ENCODE assay signal across 8 cellular contexts in genomic region chr19:43754562-43755255, GRCh38. TPM values are rescaled to one million over a fixed set of nuclear protein-coding genes. Genes with fewer than 3 reads are reported as not detected.
A peak's percentile ranks its signal among the peaks of the same experiment; 100 is the strongest.
DNase-seq lines count a peak whose midpoint lies in the region; ATAC-seq and TF ChIP-seq lines count a peak whose summit lies in the region.

Gene SMG9, minus strand, starts transcription at chr19:43754962. Its CDS starts 4,221 bp downstream, at chr19:43750741.

- intact Hi-C loops in activated T-helper 1 cell treated with anti-CD3 and anti-CD28 coated beads, Interleukin-12 subunit alpha, Interleukin-12 subunit beta, Interleukin-2, Interleukin-4 antibody, amounts not matched to agents 30 ng/mL and 10 ng/mL and 1 ng/mL, durations not matched to agents 14 hours and 24 hours and 36 hours (cut with micrococcal nuclease) = loop anchor here (1.0 to 2.0 kb wide), 11 partner anchors 9 to 993 kb away; partner anchors contain the start of genes IRGQ, ZNF283, ZNF428 and ZNF575

- H3K27me3 Mint-ChIP-seq in GM23338 (ENCODE audit: insufficient read depth, low read depth, poor library complexity) (peaks cover 20% of the 10 kb centered on the region), naive B cell (no peaks in the 10 kb centered on the region)
- peaks cover 2% of the 10 kb centered on the region for H3K27me3 Mint-ChIP-seq in activated T-helper 1 cell treated with anti-CD3 and anti-CD28 coated beads, Interleukin-12 subunit alpha, Interleukin-12 subunit beta, Interleukin-2, Interleukin-4 antibody, amounts not matched to agents 30 ng/mL and 10 ng/mL and 1 ng/mL, durations not matched to agents 14 hours and 24 hours and 36 hours (ENCODE audit: insufficient read depth)

- H4K20me1 ChIP-seq in DOHH2 (ENCODE audit: control insufficient read depth, insufficient read depth, low read depth, low read length) = no peaks in the 10 kb centered on the region
- no peaks in the 10 kb centered on the region; the same call in 1 of the 2 replicates for H4K20me1 ChIP-seq in GM23338 (replicated peaks; ENCODE audit: insufficient read depth)

- H3K36me3 Mint-ChIP-seq in GM23338 (ENCODE audit: low read depth) (peaks cover 29% of the 10 kb centered on the region), naive B cell (peaks cover 7 to 9% of the 10 kb centered on the region in 2 donors)
- peaks cover 46% of the 10 kb centered on the region for H3K36me3 Mint-ChIP-seq in activated T-helper 1 cell treated with anti-CD3 and anti-CD28 coated beads, Interleukin-12 subunit alpha, Interleukin-12 subunit beta, Interleukin-2, Interleukin-4 antibody, amounts not matched to agents 30 ng/mL and 10 ng/mL and 1 ng/mL, durations not matched to agents 14 hours and 24 hours and 36 hours (ENCODE audit: low read depth)
- H3K36me3 Mint-ChIP-seq in stimulated activated effector memory CD8-positive, alpha-beta T cell treated with anti-CD3 and anti-CD28 coated beads, Interleukin-12 subunit alpha, Interleukin-12 subunit beta, amount 100 ng/mL, for 72 hours = peaks cover 63% of the 10 kb centered on the region

- peak; percentile 87 for ATAC-seq in GM23338
- peak; percentile 70 to 74 for ATAC-seq in naive B cell (ENCODE audit: low read depth in 2 of 2)
- ATAC-seq in stimulated activated effector memory CD8-positive, alpha-beta T cell treated with anti-CD3 and anti-CD28 coated beads, Interleukin-12 subunit alpha, Interleukin-12 subunit beta, amount 100 ng/mL, for 72 hours = peak; percentile 84

- H3K4me1 ChIP-seq in DOHH2 (ENCODE audit: control insufficient read depth, low read length) = peaks cover 66% of the 10 kb centered on the region
- peaks cover 6% of the 10 kb centered on the region; the same call in 1 of the 2 replicates for H3K4me1 ChIP-seq in GM23338 (ENCODE audit: insufficient read depth)

- H3K27ac Mint-ChIP-seq in GM23338 = peak within 1 kb of the TSS; percentile 99
- H3K27ac Mint-ChIP-seq in activated T-helper 1 cell treated with anti-CD3 and anti-CD28 coated beads, Interleukin-12 subunit alpha, Interleukin-12 subunit beta, Interleukin-2, Interleukin-4 antibody, amounts not matched to agents 30 ng/mL and 10 ng/mL and 1 ng/mL, durations not matched to agents 14 hours and 24 hours and 36 hours = peak within 1 kb of the TSS; percentile 100
- H3K27ac Mint-ChIP-seq in naive B cell = peak within 1 kb of the TSS; percentile 96 to 99 (median 98)
- peak within 1 kb of the TSS; percentile 99 for H3K27ac Mint-ChIP-seq in stimulated activated effector memory CD8-positive, alpha-beta T cell treated with anti-CD3 and anti-CD28 coated beads, Interleukin-12 subunit alpha, Interleukin-12 subunit beta, amount 100 ng/mL, for 72 hours

- TF ChIP-seq CTCF in DOHH2 (IDR thresholded peaks at IDR 0.05; ENCODE audit: low read depth, low read length, poor library complexity, severe bottlenecking) (no peak), GM23338 (conservative IDR thresholded peaks at IDR 0.05; ENCODE audit: low read depth in 2 of 2) (no peak)

- H3F3A ChIP-seq in DOHH2 (ENCODE audit: control insufficient read depth, insufficient read depth) = peaks cover 41% of the 10 kb centered on the region
- 0 out of 2 replicates have a peak, but pooled peaks cover 6% of the 10 kb centered on the region for H3F3A ChIP-seq in GM23338 (replicated peaks; ENCODE audit: low read depth)

- peaks cover 15% of the 10 kb centered on the region for H3K4me1 Mint-ChIP-seq in GM23338
- peaks cover 57% of the 10 kb centered on the region for H3K4me1 Mint-ChIP-seq in activated T-helper 1 cell treated with anti-CD3 and anti-CD28 coated beads, Interleukin-12 subunit alpha, Interleukin-12 subunit beta, Interleukin-2, Interleukin-4 antibody, amounts not matched to agents 30 ng/mL and 10 ng/mL and 1 ng/mL, durations not matched to agents 14 hours and 24 hours and 36 hours (ENCODE audit: low read depth)
- peaks cover 44 to 71% (median 48%) of the 10 kb centered on the region in 3 donors for H3K4me1 Mint-ChIP-seq in naive B cell
- H3K4me1 Mint-ChIP-seq in stimulated activated effector memory CD8-positive, alpha-beta T cell treated with anti-CD3 and anti-CD28 coated beads, Interleukin-12 subunit alpha, Interleukin-12 subunit beta, amount 100 ng/mL, for 72 hours = peaks cover 86% of the 10 kb centered on the region

- peaks cover 57% of the 10 kb centered on the region for H3K79me2 ChIP-seq in DOHH2 (ENCODE audit: control insufficient read depth, low read length)
- H3K79me2 ChIP-seq in GM23338 (replicated peaks; ENCODE audit: insufficient read depth) = peaks cover 23% of the 10 kb centered on the region

- H3K4me3 ChIP-seq in DOHH2 (ENCODE audit: low read length) (peak within 1 kb of the TSS; percentile 93), GM23338 (peak within 1 kb of the TSS; percentile 90)

- H3K9me3 Mint-ChIP-seq in GM23338 = no peaks in the 10 kb centered on the region; the same call in 2 of the 3 replicates
- H3K9me3 Mint-ChIP-seq in activated T-helper 1 cell treated with anti-CD3 and anti-CD28 coated beads, Interleukin-12 subunit alpha, Interleukin-12 subunit beta, Interleukin-2, Interleukin-4 antibody, amounts not matched to agents 30 ng/mL and 10 ng/mL and 1 ng/mL, durations not matched to agents 14 hours and 24 hours and 36 hours = no peaks in the 10 kb centered on the region
- no peaks in the 10 kb centered on the region for H3K9me3 Mint-ChIP-seq in naive B cell
- H3K9me3 Mint-ChIP-seq in stimulated activated effector memory CD8-positive, alpha-beta T cell treated with anti-CD3 and anti-CD28 coated beads, Interleukin-12 subunit alpha, Interleukin-12 subunit beta, amount 100 ng/mL, for 72 hours = no peaks in the 10 kb centered on the region

- H3K27me3 ChIP-seq in DOHH2 (ENCODE audit: control insufficient read depth, low read length) = no peaks in the 10 kb centered on the region
- no peaks in the 10 kb centered on the region for H3K27me3 ChIP-seq in GM23338 (ENCODE audit: insufficient read depth)

- H3K9me2 ChIP-seq in DOHH2 (replicated peaks; ENCODE audit: control insufficient read depth, low read length) (no peaks in the 10 kb centered on the region), GM23338 (ENCODE audit: insufficient read depth) (no peaks in the 10 kb centered on the region)

- H3K4me2 ChIP-seq in DOHH2 (ENCODE audit: low read length) (peak within 1 kb of the TSS; percentile 95), GM23338 (peak within 1 kb of the TSS; percentile 95)

- H3K4me3 Mint-ChIP-seq in GM23338 = peak within 1 kb of the TSS; percentile 99
- peak within 1 kb of the TSS; percentile 98 for H3K4me3 Mint-ChIP-seq in activated T-helper 1 cell treated with anti-CD3 and anti-CD28 coated beads, Interleukin-12 subunit alpha, Interleukin-12 subunit beta, Interleukin-2, Interleukin-4 antibody, amounts not matched to agents 30 ng/mL and 10 ng/mL and 1 ng/mL, durations not matched to agents 14 hours and 24 hours and 36 hours
- H3K4me3 Mint-ChIP-seq in naive B cell = peak within 1 kb of the TSS; percentile 94 to 99 (median 97)
- peak within 1 kb of the TSS; percentile 98 for H3K4me3 Mint-ChIP-seq in stimulated activated effector memory CD8-positive, alpha-beta T cell treated with anti-CD3 and anti-CD28 coated beads, Interleukin-12 subunit alpha, Interleukin-12 subunit beta, amount 100 ng/mL, for 72 hours

- H3K9me3 ChIP-seq in DOHH2 (ENCODE audit: control insufficient read depth, insufficient read depth, low read length) = no peaks in the 10 kb centered on the region

- H3K36me3 ChIP-seq in DOHH2 (ENCODE audit: control insufficient read depth, low read length) (peaks cover 50% of the 10 kb centered on the region), GM23338 (ENCODE audit: insufficient read depth) (no peaks in the 10 kb centered on the region; the same call in 1 of the 2 replicates)

- H2AFZ ChIP-seq in GM23338 = peak within 1 kb of the TSS; percentile 94

- peak; percentile 97 for DNase-seq in GM23338 (ENCODE audit: low spot score)
- peak; percentile 97 for DNase-seq in LHCN-M2 (ENCODE audit: low read depth)
- DNase-seq in RPMI7951 (ENCODE audit: low read depth) = peak; percentile 97
- DNase-seq in activated T-helper 1 cell treated with anti-CD3 and anti-CD28 coated beads, Interleukin-12 subunit alpha, Interleukin-12 subunit beta, Interleukin-2, Interleukin-4 antibody, amounts not matched to agents 30 ng/mL and 10 ng/mL and 1 ng/mL, durations not matched to agents 14 hours and 24 hours and 36 hours (ENCODE audit: low spot score) = peak; percentile 99
- peak; percentile 96 for DNase-seq in fibroblast of gingiva (ENCODE audit: low read depth)
- peak; percentile 99 for DNase-seq in naive B cell
- peak; percentile 98 to 100 for DNase-seq in stimulated activated effector memory CD8-positive, alpha-beta T cell treated with anti-CD3 and anti-CD28 coated beads, Interleukin-12 subunit alpha, Interleukin-12 subunit beta, amount 100 ng/mL, for 72 hours (ENCODE audit: low spot score in 2 of 2)

- H3K27ac ChIP-seq in DOHH2 (ENCODE audit: low read depth, low read length) (peak within 1 kb of the TSS; percentile 97), GM23338 (ENCODE audit: low read depth) (peak within 1 kb of the TSS; percentile 100)

TF ChIP-seq in GM23338, 12 proteins besides CTCF, POLR2A, EP300 and RAD21 (continues in another document):
- TF ChIP-seq ZNF114 (CRISPR knock-in tag; IDR thresholded peaks at IDR 0.05) = no peak
- peak; percentile 63 for TF ChIP-seq CREB1 (CRISPR knock-in tag; IDR thresholded peaks at IDR 0.05; ENCODE audit: low read depth)
- peak; percentile 75 for TF ChIP-seq POLR2AphosphoS5 (IDR thresholded peaks at IDR 0.05; ENCODE audit: low read depth)

RNA-seq across cellular contexts. Expression of gene SMG9, which starts in this region (rescaled TPM):
- 6.3 and 13.2 TPM in 2 replicates for total RNA-seq in GM23338 (2014; rRNA removed; shearing (Covaris generic))
- polyA plus RNA-seq in GM23338 (2016; fragmentation: Nextera tagmentation; extraction: Ambion mirVana) (14.0 and 15.7 TPM in 2 replicates), naive B cell (ENCODE audit: low read depth in 6 of 6) (10 to 100 TPM in 2 of 6 donors, 1 to 10 TPM in 4; 2.7 to 13.0 (median 8.2) TPM)
- total RNA-seq in LHCN-M2 (2014; rRNA removed) = 17.3 and 18.9 TPM in 2 replicates
- polyA plus RNA-seq in LHCN-M2 (2012) = 28.4 TPM
- total RNA-seq in RPMI7951 (2014; rRNA removed; shearing (Covaris generic)) = 17.0 and 39.3 TPM in 2 replicates
- 86.6 and 89.2 TPM in 2 replicates for total RNA-seq in activated T-helper 1 cell treated with anti-CD3 and anti-CD28 coated beads, Interleukin-12 subunit alpha, Interleukin-12 subunit beta, Interleukin-2, Interleukin-4 antibody, amounts not matched to agents 30 ng/mL and 10 ng/mL and 1 ng/mL, durations not matched to agents 14 hours and 24 hours and 36 hours

Comparison
In these comparisons a context has a peak if more than half of its experiments do, and no peak if none do; other contexts are left out.
1. Peak in every context shown above with its lines: DNase-seq, ATAC-seq, H3K4me3 ChIP-seq and H3K27ac ChIP-seq.